Comparison of ENCODE assay signal across 1 cellular context in the genomic region with DNA sequence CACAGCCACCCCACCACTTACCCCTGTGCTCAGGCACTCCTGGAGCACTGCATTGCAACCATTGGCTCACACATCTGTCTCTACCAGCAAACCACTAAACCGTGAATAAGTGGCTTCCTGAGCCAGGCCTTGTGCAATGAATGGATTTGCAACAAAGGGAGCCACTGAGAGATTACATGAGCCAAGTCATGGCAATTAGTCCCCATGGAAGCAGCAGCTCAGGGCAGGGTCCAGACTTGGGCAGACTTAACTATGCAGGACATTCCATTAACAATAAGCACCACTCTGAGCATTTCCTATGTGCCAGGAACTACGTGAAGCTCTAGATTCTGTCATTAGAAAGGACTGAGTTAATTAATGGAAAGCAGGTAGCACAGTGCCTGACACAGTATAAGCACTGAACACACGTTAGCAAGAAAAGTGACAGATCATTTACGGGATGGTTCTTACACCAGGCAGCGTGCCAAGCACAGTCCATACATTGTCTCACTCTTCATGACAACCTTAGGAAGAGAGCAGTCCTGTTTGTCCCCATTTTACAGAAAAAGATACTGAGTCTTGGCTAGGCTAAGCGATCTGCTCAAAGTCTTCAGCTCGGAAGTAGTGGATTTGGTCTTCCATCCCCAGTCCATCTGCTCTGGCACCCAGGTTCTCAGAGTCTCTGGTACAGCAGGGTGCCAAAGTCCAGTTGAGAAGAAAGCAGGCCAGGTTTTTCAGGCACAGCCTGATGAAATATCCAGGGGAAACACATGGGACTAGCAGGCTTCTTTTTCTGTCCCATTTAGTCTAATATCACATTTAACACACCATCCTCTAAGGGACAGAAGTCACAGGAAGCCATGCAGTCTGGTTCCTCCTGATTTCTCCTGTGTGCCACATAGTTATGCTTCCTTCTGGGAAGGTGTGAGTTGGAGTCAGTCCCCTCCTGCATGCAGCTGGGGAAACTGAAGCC.
TF ChIP-seq lines count a peak whose summit lies in the region.

No MANE protein-coding gene starts in this region.

TF ChIP-seq in HepG2, 621 proteins besides CTCF, POLR2A, EP300 and RAD21 (continued from another document and continues in another):
- TF ChIP-seq RARG (CRISPR knock-in tag; IDR thresholded peaks at IDR 0.05; ENCODE audit: low read depth): no peak
- no peak for TF ChIP-seq HNRNPL (IDR thresholded peaks at IDR 0.05; ENCODE audit: low read depth, low read length)
- TF ChIP-seq FOSL2 (CRISPR knock-in tag; IDR thresholded peaks at IDR 0.05): peak; percentile 69
- TF ChIP-seq MED1 (CRISPR knock-in tag; IDR thresholded peaks at IDR 0.05): no peak
- peak; percentile 72 for TF ChIP-seq SALL1 (CRISPR knock-in tag; IDR thresholded peaks at IDR 0.05)
- TF ChIP-seq CBFB (CRISPR knock-in tag; IDR thresholded peaks at IDR 0.05): no peak
- peak; percentile 65; the same call in 1 of the 2 replicates for TF ChIP-seq ZNF614 (CRISPR knock-in tag; IDR thresholded peaks at IDR 0.05; ENCODE audit: borderline replicate concordance)
- no peak for TF ChIP-seq SNAI1 (CRISPR knock-in tag; IDR thresholded peaks at IDR 0.05; ENCODE audit: borderline replicate concordance)
- no peak for TF ChIP-seq ZKSCAN8 (CRISPR knock-in tag; IDR thresholded peaks at IDR 0.05; ENCODE audit: borderline replicate concordance)
- TF ChIP-seq, protein P1, sequence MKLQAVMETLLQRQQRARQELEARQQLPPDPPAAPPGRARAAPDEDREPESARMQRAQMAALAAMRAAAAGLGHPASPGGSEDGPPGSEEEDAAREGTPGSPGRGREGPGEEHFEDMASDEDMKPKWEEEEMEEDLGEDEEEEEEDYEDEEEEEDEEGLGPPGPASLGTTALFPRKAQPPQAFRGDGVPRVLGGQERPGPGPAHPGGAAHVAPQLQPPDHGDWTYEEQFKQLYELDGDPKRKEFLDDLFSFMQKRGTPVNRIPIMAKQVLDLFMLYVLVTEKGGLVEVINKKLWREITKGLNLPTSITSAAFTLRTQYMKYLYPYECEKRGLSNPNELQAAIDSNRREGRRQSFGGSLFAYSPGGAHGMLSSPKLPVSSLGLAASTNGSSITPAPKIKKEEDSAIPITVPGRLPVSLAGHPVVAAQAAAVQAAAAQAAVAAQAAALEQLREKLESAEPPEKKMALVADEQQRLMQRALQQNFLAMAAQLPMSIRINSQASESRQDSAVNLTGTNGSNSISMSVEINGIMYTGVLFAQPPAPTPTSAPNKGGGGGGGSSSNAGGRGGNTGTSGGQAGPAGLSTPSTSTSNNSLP (IDR thresholded peaks at IDR 0.05; ENCODE audit: low read depth, low read length): peak; percentile 60; the same call in 1 of the 2 replicates
- TF ChIP-seq CREB1 (IDR thresholded peaks at IDR 0.05): no peak
- TF ChIP-seq CREB1 (CRISPR knock-in tag; IDR thresholded peaks at IDR 0.05): no peak
- TF ChIP-seq ZNF432 (CRISPR knock-in tag; IDR thresholded peaks at IDR 0.05; ENCODE audit: borderline replicate concordance): no peak
- TF ChIP-seq, protein P2, sequence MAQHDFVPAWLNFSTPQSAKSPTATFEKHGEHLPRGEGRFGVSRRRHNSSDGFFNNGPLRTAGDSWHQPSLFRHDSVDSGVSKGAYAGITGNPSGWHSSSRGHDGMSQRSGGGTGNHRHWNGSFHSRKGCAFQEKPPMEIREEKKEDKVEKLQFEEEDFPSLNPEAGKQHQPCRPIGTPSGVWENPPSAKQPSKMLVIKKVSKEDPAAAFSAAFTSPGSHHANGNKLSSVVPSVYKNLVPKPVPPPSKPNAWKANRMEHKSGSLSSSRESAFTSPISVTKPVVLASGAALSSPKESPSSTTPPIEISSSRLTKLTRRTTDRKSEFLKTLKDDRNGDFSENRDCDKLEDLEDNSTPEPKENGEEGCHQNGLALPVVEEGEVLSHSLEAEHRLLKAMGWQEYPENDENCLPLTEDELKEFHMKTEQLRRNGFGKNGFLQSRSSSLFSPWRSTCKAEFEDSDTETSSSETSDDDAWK (CRISPR knock-in tag; IDR thresholded peaks at IDR 0.05): no peak
- TF ChIP-seq ZNF263 (CRISPR knock-in tag; IDR thresholded peaks at IDR 0.05): no peak
- no peak for TF ChIP-seq HMGXB4 (CRISPR knock-in tag; IDR thresholded peaks at IDR 0.05; ENCODE audit: borderline replicate concordance in 1 of 2, low read depth in 1 of 2)
- TF ChIP-seq KMT2B (CRISPR knock-in tag; IDR thresholded peaks at IDR 0.05): no peak
- TF ChIP-seq, protein P3, sequence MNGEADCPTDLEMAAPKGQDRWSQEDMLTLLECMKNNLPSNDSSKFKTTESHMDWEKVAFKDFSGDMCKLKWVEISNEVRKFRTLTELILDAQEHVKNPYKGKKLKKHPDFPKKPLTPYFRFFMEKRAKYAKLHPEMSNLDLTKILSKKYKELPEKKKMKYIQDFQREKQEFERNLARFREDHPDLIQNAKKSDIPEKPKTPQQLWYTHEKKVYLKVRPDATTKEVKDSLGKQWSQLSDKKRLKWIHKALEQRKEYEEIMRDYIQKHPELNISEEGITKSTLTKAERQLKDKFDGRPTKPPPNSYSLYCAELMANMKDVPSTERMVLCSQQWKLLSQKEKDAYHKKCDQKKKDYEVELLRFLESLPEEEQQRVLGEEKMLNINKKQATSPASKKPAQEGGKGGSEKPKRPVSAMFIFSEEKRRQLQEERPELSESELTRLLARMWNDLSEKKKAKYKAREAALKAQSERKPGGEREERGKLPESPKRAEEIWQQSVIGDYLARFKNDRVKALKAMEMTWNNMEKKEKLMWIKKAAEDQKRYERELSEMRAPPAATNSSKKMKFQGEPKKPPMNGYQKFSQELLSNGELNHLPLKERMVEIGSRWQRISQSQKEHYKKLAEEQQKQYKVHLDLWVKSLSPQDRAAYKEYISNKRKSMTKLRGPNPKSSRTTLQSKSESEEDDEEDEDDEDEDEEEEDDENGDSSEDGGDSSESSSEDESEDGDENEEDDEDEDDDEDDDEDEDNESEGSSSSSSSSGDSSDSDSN (CRISPR knock-in tag; IDR thresholded peaks at IDR 0.05): peak; percentile 37
- no peak for TF ChIP-seq ZNF446 (CRISPR knock-in tag; IDR thresholded peaks at IDR 0.05)
- TF ChIP-seq HOMEZ (CRISPR knock-in tag; IDR thresholded peaks at IDR 0.05; ENCODE audit: low read depth): 0 out of 2 replicates have a peak, but pooled peaks have one; percentile 27
- TF ChIP-seq ZNF335 (CRISPR knock-in tag; IDR thresholded peaks at IDR 0.05): no peak
- TF ChIP-seq KMT2A (CRISPR knock-in tag; IDR thresholded peaks at IDR 0.05): no peak
- TF ChIP-seq SSRP1 (CRISPR knock-in tag; IDR thresholded peaks at IDR 0.05): peak; percentile 3; the same call in 1 of the 2 replicates
- no peak for TF ChIP-seq TCF7 (IDR thresholded peaks at IDR 0.05; ENCODE audit: low read depth)
- no peak for TF ChIP-seq NFYB (CRISPR knock-in tag; IDR thresholded peaks at IDR 0.05)
- TF ChIP-seq ZHX1 (CRISPR knock-in tag; IDR thresholded peaks at IDR 0.05; ENCODE audit: low read depth): no peak
- no peak for TF ChIP-seq SALL2 (CRISPR knock-in tag; IDR thresholded peaks at IDR 0.05)
- TF ChIP-seq ZNF207 (IDR thresholded peaks at IDR 0.05; ENCODE audit: borderline replicate concordance): no peak
- TF ChIP-seq HIVEP1 (CRISPR knock-in tag; IDR thresholded peaks at IDR 0.05): no peak; the same call in 1 of the 2 replicates
- no peak for TF ChIP-seq ZNF24 (IDR thresholded peaks at IDR 0.05)
- TF ChIP-seq MYNN (CRISPR knock-in tag; IDR thresholded peaks at IDR 0.05; ENCODE audit: low read depth): no peak
- 0 out of 2 replicates have a peak, but pooled peaks have one; percentile 54 for TF ChIP-seq ZNF232 (CRISPR knock-in tag; IDR thresholded peaks at IDR 0.05; ENCODE audit: borderline replicate concordance)
- 0 out of 2 replicates have a peak, but pooled peaks have one; percentile 29 for TF ChIP-seq KDM6A (CRISPR knock-in tag; IDR thresholded peaks at IDR 0.05; ENCODE audit: low read depth)
- TF ChIP-seq, protein P4, sequence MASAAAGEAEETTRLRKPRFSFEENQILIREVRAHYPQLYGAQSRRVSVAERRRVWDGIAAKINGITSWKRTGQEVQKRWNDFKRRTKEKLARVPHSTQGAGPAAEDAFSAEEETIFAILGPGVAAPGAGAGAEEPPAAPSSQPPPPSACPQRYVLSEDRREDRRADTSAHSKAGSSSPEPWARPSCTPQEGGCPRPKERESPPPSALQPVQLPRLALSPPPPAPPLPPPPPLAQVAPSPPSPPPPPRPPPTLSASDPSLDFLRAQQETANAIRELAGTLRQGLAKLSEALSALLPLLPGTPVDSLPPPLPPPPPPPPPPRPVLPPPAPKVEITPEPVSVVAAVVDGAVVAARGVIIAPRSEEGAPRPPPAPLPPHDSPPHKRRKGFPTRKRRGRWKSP (CRISPR knock-in tag; IDR thresholded peaks at IDR 0.05): 0 out of 2 replicates have a peak, but pooled peaks have one; percentile 23
- TF ChIP-seq CEBPG (CRISPR knock-in tag; IDR thresholded peaks at IDR 0.05): peak; percentile 91
- TF ChIP-seq ARNT (IDR thresholded peaks at IDR 0.05): no peak
- TF ChIP-seq, protein P5, sequence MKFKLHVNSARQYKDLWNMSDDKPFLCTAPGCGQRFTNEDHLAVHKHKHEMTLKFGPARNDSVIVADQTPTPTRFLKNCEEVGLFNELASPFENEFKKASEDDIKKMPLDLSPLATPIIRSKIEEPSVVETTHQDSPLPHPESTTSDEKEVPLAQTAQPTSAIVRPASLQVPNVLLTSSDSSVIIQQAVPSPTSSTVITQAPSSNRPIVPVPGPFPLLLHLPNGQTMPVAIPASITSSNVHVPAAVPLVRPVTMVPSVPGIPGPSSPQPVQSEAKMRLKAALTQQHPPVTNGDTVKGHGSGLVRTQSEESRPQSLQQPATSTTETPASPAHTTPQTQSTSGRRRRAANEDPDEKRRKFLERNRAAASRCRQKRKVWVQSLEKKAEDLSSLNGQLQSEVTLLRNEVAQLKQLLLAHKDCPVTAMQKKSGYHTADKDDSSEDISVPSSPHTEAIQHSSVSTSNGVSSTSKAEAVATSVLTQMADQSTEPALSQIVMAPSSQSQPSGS (CRISPR knock-in tag; IDR thresholded peaks at IDR 0.05): peak; percentile 33; the same call in 1 of the 2 replicates
- TF ChIP-seq, protein P6, sequence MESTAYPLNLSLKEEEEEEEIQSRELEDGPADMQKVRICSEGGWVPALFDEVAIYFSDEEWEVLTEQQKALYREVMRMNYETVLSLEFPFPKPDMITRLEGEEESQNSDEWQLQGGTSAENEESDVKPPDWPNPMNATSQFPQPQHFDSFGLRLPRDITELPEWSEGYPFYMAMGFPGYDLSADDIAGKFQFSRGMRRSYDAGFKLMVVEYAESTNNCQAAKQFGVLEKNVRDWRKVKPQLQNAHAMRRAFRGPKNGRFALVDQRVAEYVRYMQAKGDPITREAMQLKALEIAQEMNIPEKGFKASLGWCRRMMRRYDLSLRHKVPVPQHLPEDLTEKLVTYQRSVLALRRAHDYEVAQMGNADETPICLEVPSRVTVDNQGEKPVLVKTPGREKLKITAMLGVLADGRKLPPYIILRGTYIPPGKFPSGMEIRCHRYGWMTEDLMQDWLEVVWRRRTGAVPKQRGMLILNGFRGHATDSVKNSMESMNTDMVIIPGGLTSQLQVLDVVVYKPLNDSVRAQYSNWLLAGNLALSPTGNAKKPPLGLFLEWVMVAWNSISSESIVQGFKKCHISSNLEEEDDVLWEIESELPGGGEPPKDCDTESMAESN (CRISPR knock-in tag; conservative IDR thresholded peaks at IDR 0.05): peak; percentile 49; the same call in 1 of the 2 replicates
- no peak for TF ChIP-seq PRPF4 (IDR thresholded peaks at IDR 0.05; ENCODE audit: low read depth, low read length, poor library complexity, severe bottlenecking)
- TF ChIP-seq ZNF138 (CRISPR knock-in tag; IDR thresholded peaks at IDR 0.05; ENCODE audit: low read depth): no peak
- TF ChIP-seq TCF7L2 (IDR thresholded peaks at IDR 0.05; ENCODE audit: low read depth, low read length): no peak
- no peak for TF ChIP-seq ZNF672 (CRISPR knock-in tag; IDR thresholded peaks at IDR 0.05)
- TF ChIP-seq ZSCAN21 (CRISPR knock-in tag; IDR thresholded peaks at IDR 0.05; ENCODE audit: borderline replicate concordance): 0 out of 2 replicates have a peak, but pooled peaks have one; percentile 31
